Comparison of ENCODE assay signal across 1 cellular context in the genomic region with DNA sequence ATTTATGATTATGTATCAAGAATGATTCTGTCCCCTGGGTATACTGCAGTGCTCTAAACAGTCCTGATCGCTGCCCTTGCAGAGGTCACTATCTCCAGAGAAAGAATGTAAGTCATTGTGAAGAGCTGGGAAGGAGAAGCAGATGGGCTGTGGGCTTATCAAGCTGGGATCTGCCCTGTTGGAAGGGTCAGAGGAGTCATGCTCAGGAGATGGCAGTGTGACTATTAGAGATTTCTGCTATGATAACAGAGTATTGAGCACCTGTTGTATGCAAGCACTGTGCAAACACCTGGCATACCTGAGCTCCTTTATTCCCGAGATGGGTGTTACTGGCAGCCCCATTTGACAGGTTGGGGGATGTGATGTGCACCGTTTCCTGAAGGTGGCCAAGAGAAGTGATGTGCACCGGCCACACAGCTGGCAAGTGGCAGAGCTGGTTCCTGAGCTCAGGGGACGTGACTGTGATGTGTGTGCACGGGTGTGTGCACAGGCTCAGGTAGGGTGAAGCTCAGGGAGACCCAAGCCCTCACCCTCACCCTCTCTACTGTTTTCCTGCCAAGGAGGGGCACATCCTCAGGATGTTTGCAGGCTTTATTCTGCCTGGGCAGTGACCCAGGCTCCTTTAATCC.
TF ChIP-seq lines count a peak whose summit lies in the region.

No MANE protein-coding gene starts in this region.

TF ChIP-seq in GM23338, 12 proteins besides CTCF, POLR2A, EP300 and RAD21 (continued from another document):
- TF ChIP-seq, protein P1, sequence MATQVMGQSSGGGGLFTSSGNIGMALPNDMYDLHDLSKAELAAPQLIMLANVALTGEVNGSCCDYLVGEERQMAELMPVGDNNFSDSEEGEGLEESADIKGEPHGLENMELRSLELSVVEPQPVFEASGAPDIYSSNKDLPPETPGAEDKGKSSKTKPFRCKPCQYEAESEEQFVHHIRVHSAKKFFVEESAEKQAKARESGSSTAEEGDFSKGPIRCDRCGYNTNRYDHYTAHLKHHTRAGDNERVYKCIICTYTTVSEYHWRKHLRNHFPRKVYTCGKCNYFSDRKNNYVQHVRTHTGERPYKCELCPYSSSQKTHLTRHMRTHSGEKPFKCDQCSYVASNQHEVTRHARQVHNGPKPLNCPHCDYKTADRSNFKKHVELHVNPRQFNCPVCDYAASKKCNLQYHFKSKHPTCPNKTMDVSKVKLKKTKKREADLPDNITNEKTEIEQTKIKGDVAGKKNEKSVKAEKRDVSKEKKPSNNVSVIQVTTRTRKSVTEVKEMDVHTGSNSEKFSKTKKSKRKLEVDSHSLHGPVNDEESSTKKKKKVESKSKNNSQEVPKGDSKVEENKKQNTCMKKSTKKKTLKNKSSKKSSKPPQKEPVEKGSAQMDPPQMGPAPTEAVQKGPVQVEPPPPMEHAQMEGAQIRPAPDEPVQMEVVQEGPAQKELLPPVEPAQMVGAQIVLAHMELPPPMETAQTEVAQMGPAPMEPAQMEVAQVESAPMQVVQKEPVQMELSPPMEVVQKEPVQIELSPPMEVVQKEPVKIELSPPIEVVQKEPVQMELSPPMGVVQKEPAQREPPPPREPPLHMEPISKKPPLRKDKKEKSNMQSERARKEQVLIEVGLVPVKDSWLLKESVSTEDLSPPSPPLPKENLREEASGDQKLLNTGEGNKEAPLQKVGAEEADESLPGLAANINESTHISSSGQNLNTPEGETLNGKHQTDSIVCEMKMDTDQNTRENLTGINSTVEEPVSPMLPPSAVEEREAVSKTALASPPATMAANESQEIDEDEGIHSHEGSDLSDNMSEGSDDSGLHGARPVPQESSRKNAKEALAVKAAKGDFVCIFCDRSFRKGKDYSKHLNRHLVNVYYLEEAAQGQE (IDR thresholded peaks at IDR 0.05; ENCODE audit: unreplicated experiment): no peak
- no peak for TF ChIP-seq JUNB (IDR thresholded peaks at IDR 0.05; ENCODE audit: unreplicated experiment)
